Comparison of ENCODE assay signal across 30 cellular contexts in the genomic region with DNA sequence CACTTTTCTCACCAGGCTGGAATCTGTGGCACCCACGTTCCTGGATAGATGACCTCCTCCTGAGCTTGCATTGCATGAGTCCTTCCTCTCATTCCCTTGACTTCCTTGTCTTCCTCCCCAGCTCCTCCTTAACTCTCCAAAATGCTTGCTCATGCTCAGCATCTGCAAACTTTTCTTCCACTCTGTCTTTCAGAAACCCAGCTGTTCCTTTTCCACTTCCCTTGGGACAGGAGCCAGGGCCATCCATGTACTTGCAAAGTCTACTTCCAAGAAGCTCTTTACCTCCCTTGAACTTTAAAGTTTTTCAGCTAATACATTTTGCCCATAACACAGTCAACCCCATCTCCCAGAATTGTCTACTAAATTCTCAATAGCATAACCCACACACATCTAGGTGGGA.
"Had no signal": no experiment of that assay in that cellular context is flagged by ENCODE, and none has a peak within 500 bp of the region (broad histone marks: within the 10 kb centered on the region; RNA-seq: fewer than 3 reads in every experiment).

No MANE protein-coding gene starts in this region.

- H3K36me3 ChIP-seq: neutrophil, pancreas, prostate gland, right lobe of liver, sigmoid colon, spleen, suprapubic skin, tibial artery, transverse colon, upper lobe of left lung, vagina had no signal

- H3K4me3 ChIP-seq: pancreas, prostate gland, right lobe of liver, sigmoid colon, skin epidermis, smooth muscle cell, spleen, suprapubic skin, testis, tibial artery, transverse colon, upper lobe of left lung, vagina had no signal

- H3K4me1 ChIP-seq: pancreas, prostate gland, right lobe of liver, sigmoid colon, spleen, suprapubic skin, testis, tibial artery, transverse colon, upper lobe of left lung had no signal

- H3K9me3 ChIP-seq: neutrophil, pancreas, prostate gland, right lobe of liver, suprapubic skin, testis, tibial artery, transverse colon, vagina had no signal

- H3K27ac ChIP-seq: neutrophil, pancreas, prostate gland, right lobe of liver, sigmoid colon, skin epidermis, spleen, suprapubic skin, testis, tibial artery, transverse colon, upper lobe of left lung, vagina had no signal

- ATAC-seq: naive thymus-derived CD8-positive, alpha-beta T cell; natural killer cell treated with Interleukin-12 subunit alpha and Interleukin-12 subunit beta and Interleukin-15 and Interleukin-18, amount 100 ng/mL, for 72 hours; pancreas; right cardiac atrium; right lobe of liver; stimulated activated memory B cell treated with anti-CD40 and anti-IgM and Interleukin-4, amounts not matched to agents 10 μg/mL and 1 μg/mL and 100 μg/mL, for 72 hours; stimulated activated naive CD8-positive, alpha-beta T cell treated with anti-CD3 and anti-CD28 coated beads, Interleukin-15, amount 100 ng/mL, for 72 hours; stimulated activated naive CD8-positive, alpha-beta T cell treated with anti-CD3 and anti-CD28 coated beads, Interleukin-15, Interleukin-2, amounts not matched to agents 100 U/mL and 50 U/mL, for 24 hours had no signal

- H3K27me3 ChIP-seq: neutrophil, pancreas, right lobe of liver, sigmoid colon, spleen, suprapubic skin, testis, tibial artery, transverse colon, upper lobe of left lung, vagina had no signal

- H3K4me2 ChIP-seq: smooth muscle cell had no signal

- DNase-seq: naive thymus-derived CD8-positive, alpha-beta T cell; nephron progenitor cell; nucleus accumbens; pancreas; retina; right cardiac atrium; right lobe of liver; sigmoid colon; spleen; stimulated activated CD4-positive, alpha-beta T cell treated with anti-CD3 and anti-CD28 coated beads, Interleukin-12 subunit alpha, Interleukin-12 subunit beta, amount 100 ng/mL, for 4 hours; stimulated activated CD4-positive, alpha-beta T cell treated with anti-CD3 and anti-CD28 coated beads, Interleukin-1b, Interleukin-23, amount 100 ng/mL, for 48 hours; stimulated activated CD4-positive, alpha-beta T cell treated with anti-CD3 and anti-CD28 coated beads, Interleukin-4, amount 100 ng/mL, for 1 hour; stimulated activated CD4-positive, alpha-beta T cell treated with anti-CD3 and anti-CD28 coated beads, Interleukin-4, amount 100 ng/mL, for 4 hours; stimulated activated CD8-positive, alpha-beta memory T cell treated with anti-CD3 and anti-CD28 coated beads, Interleukin-4, amount 100 ng/mL, for 48 hours; stimulated activated naive CD4-positive, alpha-beta T cell; stimulated activated naive CD8-positive, alpha-beta T cell treated with anti-CD3 and anti-CD28 coated beads, Interleukin-15, amount 100 ng/mL, for 72 hours; stimulated activated naive CD8-positive, alpha-beta T cell treated with anti-CD3 and anti-CD28 coated beads, Interleukin-15, Interleukin-2, amounts not matched to agents 100 U/mL and 50 U/mL, for 24 hours; substantia nigra; testis; tibial artery; transverse colon; upper lobe of left lung had no signal
